Comparison of ENCODE assay signal across 25 cellular contexts in genomic region chr17:4272213-4272975, GRCh38. TPM values are rescaled to one million over a fixed set of nuclear protein-coding genes. Genes with fewer than 3 reads are reported as not detected.
DNase-seq lines count a peak whose midpoint lies in the region; ATAC-seq and TF ChIP-seq lines count a peak whose summit lies in the region.
"Had no signal": no experiment of that assay in that cellular context is flagged by ENCODE, and none has a peak within 500 bp of the region (broad histone marks: within the 10 kb centered on the region; RNA-seq: fewer than 3 reads in every experiment).

No MANE protein-coding gene starts in this region.

- H3K9me3 ChIP-seq in T-helper 17 cell (ENCODE audit: control insufficient read depth, low read length, poor library complexity, severe bottlenecking): no peaks in the 10 kb centered on the region
- H3K9me3 ChIP-seq in heart left ventricle: no peaks in the 10 kb centered on the region
- H3K9me3 ChIP-seq: ascending aorta, Caco-2, HAP-1, upper lobe of right lung had no signal

- H3K4me3 Mint-ChIP-seq in T-helper 17 cell: peak overlapping the region; percentile 15

- H3K27me3 Mint-ChIP-seq in T-helper 17 cell: no peaks in the 10 kb centered on the region

- DNase-seq in Ammon's horn (ENCODE audit: low spot score) (peak; percentile 29), T-helper 17 cell (no peak), heart left ventricle (no peak), pons (ENCODE audit: low spot score) (peak; percentile 62), KBM-7 (no peak), DMS114 treated with DMSO at 0.1 percent for 48 hours (lab: John Stamatoyannopoulos, UW; ENCODE audit: unreplicated experiment) (no peak)
- DNase-seq: activated CD4-positive, alpha-beta T cell treated with anti-CD3 and anti-CD28 coated beads, Interleukin-2, amount 50 U/mL, for 1 hour; Caco-2; DND-41; glutamatergic neuron; kidney glomerular epithelial cell; NCI-H1092 treated with DMSO at 0.1 percent for 48 hours; NCI-H187 treated with DMSO at 0.1 percent for 48 hours; NCI-H526 treated with DMSO at 0.1 percent for 48 hours; SHP77 treated with DMSO at 0.1 percent for 48 hours; stimulated activated CD8-positive, alpha-beta memory T cell treated with anti-CD3 and anti-CD28 coated beads, Interleukin-4, amount 100 ng/mL, for 48 hours; T1000; upper lobe of right lung had no signal

- H3K36me3 Mint-ChIP-seq in T-helper 17 cell (ENCODE audit: low read depth): peaks cover 4% of the 10 kb centered on the region
- H3K36me3 Mint-ChIP-seq: activated naive CD4-positive, alpha-beta T cell treated with anti-CD3 and anti-CD28 coated beads, Interleukin-2, amount 50 U/mL, for 72 hours had no signal

- in situ Hi-C loops in KBM-7 (cut with MboI; ENCODE audit: low pct_unique_long_range_greater_than_20kb, low sequenced_read_pairs): no loop called here

- ATAC-seq in T-helper 17 cell (no peak), heart left ventricle (peak; percentile 66 to 80 (median 74)), GM19395 (IDR thresholded peaks at IDR 0.05; ENCODE audit: unreplicated experiment) (no peak), HG02884 (IDR thresholded peaks at IDR 0.05; ENCODE audit: unreplicated experiment) (no peak)
- ATAC-seq: activated naive CD4-positive, alpha-beta T cell treated with anti-CD3 and anti-CD28 coated beads, Interleukin-2, amount 50 U/mL, for 72 hours; upper lobe of right lung had no signal

- 50 to 58% (median 55%) methylated on average over 6 of the region's 6 CpGs for WGBS in heart left ventricle, 4 donors

- H3K4me1 ChIP-seq in heart left ventricle: peaks cover 0 to 40% (median 14%) of the 10 kb centered on the region in 12 donors
- H3K4me1 ChIP-seq: ascending aorta, Caco-2, HAP-1, upper lobe of right lung had no signal

- H3K36me3 ChIP-seq in heart left ventricle: peaks cover 0 to 41% (median 16%) of the 10 kb centered on the region in 9 donors

- intact Hi-C loops in heart left ventricle (cut with DNase I): no loop called here

- no peaks in the 10 kb centered on the region for H3K27me3 ChIP-seq in heart left ventricle
- H3K27me3 ChIP-seq: ascending aorta; BLaER1 treated with 17β-estradiol and CSF1 and Interleukin-3, amounts not matched to agents 10 nM and 100 nM; upper lobe of right lung had no signal

- no peak for TF ChIP-seq POLR2A in heart left ventricle (IDR thresholded peaks at IDR 0.05)

- peak overlapping the region; percentile 1 to 74 (median 42) for H3K27ac ChIP-seq in heart left ventricle
- H3K27ac ChIP-seq: ascending aorta; BLaER1 treated with 17β-estradiol and CSF1 and Interleukin-3, amounts not matched to agents 10 nM and 100 nM; skin epidermis; upper lobe of right lung had no signal

- no peak overlapping the region for H3K4me3 ChIP-seq in heart left ventricle
- H3K4me3 ChIP-seq: ascending aorta; BLaER1 treated with 17β-estradiol and CSF1 and Interleukin-3, amounts not matched to agents 10 nM and 100 nM; HAP-1; skin epidermis; upper lobe of right lung had no signal

- peaks cover 13% of the 10 kb centered on the region for H3K4me1 Mint-ChIP-seq in T-helper 17 cell

- H3K27ac Mint-ChIP-seq in T-helper 17 cell: no peak overlapping the region

- no peak for TF ChIP-seq CTCF in heart left ventricle (IDR thresholded peaks at IDR 0.05)

RNA-seq across cellular contexts. Expression of gene ANKFY1, which starts 8.6 kb away (rescaled TPM):
- total RNA-seq in T-helper 17 cell (10 to 100 TPM; 51.2 to 54.0 TPM), heart left ventricle (10 to 100 TPM; 20.6 to 44.9 (median 24.9) TPM)
- 10 to 100 TPM in 1 of 2 donors, 1 to 10 TPM in 1; 9.4 to 14.5 TPM for polyA plus RNA-seq in heart left ventricle

Comparison
In these comparisons a context has a peak if more than half of its experiments do, and no peak if none do; other contexts are left out.
1. DNase-seq: peak in Ammon's horn (single experiment) and pons (single experiment); none in T-helper 17 cell (0 of 3), heart left ventricle (0 of 5), KBM-7 (single experiment) and DMS114 treated with DMSO at 0.1 percent for 48 hours (single experiment).
2. ATAC-seq: peak in heart left ventricle (4 of 4); none in T-helper 17 cell (single experiment), GM19395 (single experiment) and HG02884 (single experiment).